In genomic region chr13:106630650-106631049, GRCh38 we compare ENCODE assay signal across 28 cellular contexts.
"Had no signal": no experiment of that assay in that cellular context is flagged by ENCODE, and none has a peak within 500 bp of the region (broad histone marks: within the 10 kb centered on the region; RNA-seq: fewer than 3 reads in every experiment).

No MANE protein-coding gene starts in this region.

- H3K4me3 Mint-ChIP-seq: activated CD4-positive, alpha-beta memory T cell treated with anti-CD3 and anti-CD28 coated beads, Interleukin-2, amount 10 ng/mL, durations not matched to agents 7 days and 5 days; activated CD4-positive, alpha-beta T cell treated with anti-CD3 and anti-CD28 coated beads for 36 hours; activated naive CD4-positive, alpha-beta T cell treated with anti-CD3 and anti-CD28 coated beads, Interleukin-2, amount 10 ng/mL, durations not matched to agents 7 days and 5 days; activated naive CD8-positive, alpha-beta T cell treated with anti-CD3 and anti-CD28 coated beads, Interleukin-2, amount 10 ng/mL, durations not matched to agents 7 days and 5 days; activated T-cell treated with anti-CD3 and anti-CD28 coated beads, Interleukin-2, amount 50 U/mL, for 72 hours; IgD-negative memory B cell; T-helper 17 cell had no signal

- H3K4me3 ChIP-seq: adrenal gland, MG63 had no signal

- H3K9me3 Mint-ChIP-seq: activated CD4-positive, alpha-beta memory T cell treated with anti-CD3 and anti-CD28 coated beads, Interleukin-2, amount 10 ng/mL, durations not matched to agents 7 days and 5 days; activated naive CD4-positive, alpha-beta T cell treated with anti-CD3 and anti-CD28 coated beads, Interleukin-2, amount 10 ng/mL, durations not matched to agents 7 days and 5 days; activated naive CD8-positive, alpha-beta T cell treated with anti-CD3 and anti-CD28 coated beads, Interleukin-2, amount 10 ng/mL, durations not matched to agents 7 days and 5 days; activated T-cell treated with anti-CD3 and anti-CD28 coated beads, Interleukin-2, amount 50 U/mL, for 72 hours; activated T-helper 2 cell treated with anti-CD3 and anti-CD28 coated beads, Interferon-gamma antibody, Interleukin-2, Interleukin-4, amounts not matched to agents 10 μg/mL and 5 μg/mL and 100 μg/mL, durations not matched to agents 14 hours and 24 hours and 36 hours; IgD-negative memory B cell had no signal

- H3K4me1 Mint-ChIP-seq: activated CD4-positive, alpha-beta memory T cell treated with anti-CD3 and anti-CD28 coated beads, Interleukin-2, amount 10 ng/mL, durations not matched to agents 7 days and 5 days; activated CD4-positive, alpha-beta T cell treated with anti-CD3 and anti-CD28 coated beads for 36 hours; activated naive CD4-positive, alpha-beta T cell treated with anti-CD3 and anti-CD28 coated beads, Interleukin-2, amount 10 ng/mL, durations not matched to agents 7 days and 5 days; activated naive CD8-positive, alpha-beta T cell treated with anti-CD3 and anti-CD28 coated beads, Interleukin-2, amount 10 ng/mL, durations not matched to agents 7 days and 5 days; IgD-negative memory B cell had no signal

- H3K4me2 ChIP-seq: KMS-11 had no signal

- ATAC-seq: activated CD4-positive, alpha-beta T cell treated with anti-CD3 and anti-CD28 coated beads for 36 hours; activated T-cell treated with anti-CD3 and anti-CD28 coated beads, Interleukin-2, amount 50 U/mL, for 72 hours; Panc1; Right ventricle myocardium inferior; T-helper 17 cell had no signal

- H3K36me3 ChIP-seq: adrenal gland, MG63 had no signal

- H3K4me1 ChIP-seq: adrenal gland had no signal

- H3K27ac Mint-ChIP-seq: activated CD4-positive, alpha-beta memory T cell treated with anti-CD3 and anti-CD28 coated beads, Interleukin-2, amount 10 ng/mL, durations not matched to agents 7 days and 5 days; activated CD4-positive, alpha-beta T cell treated with anti-CD3 and anti-CD28 coated beads for 36 hours; activated naive CD4-positive, alpha-beta T cell treated with anti-CD3 and anti-CD28 coated beads, Interleukin-2, amount 10 ng/mL, durations not matched to agents 7 days and 5 days; activated naive CD8-positive, alpha-beta T cell treated with anti-CD3 and anti-CD28 coated beads, Interleukin-2, amount 10 ng/mL, durations not matched to agents 7 days and 5 days; activated T-cell treated with anti-CD3 and anti-CD28 coated beads, Interleukin-2, amount 50 U/mL, for 72 hours; activated T-helper 2 cell treated with anti-CD3 and anti-CD28 coated beads, Interferon-gamma antibody, Interleukin-2, Interleukin-4, amounts not matched to agents 10 μg/mL and 5 μg/mL and 100 μg/mL, durations not matched to agents 14 hours and 24 hours and 36 hours; T-helper 17 cell had no signal

- H3K36me3 Mint-ChIP-seq: activated naive CD4-positive, alpha-beta T cell treated with anti-CD3 and anti-CD28 coated beads, Interleukin-2, amount 10 ng/mL, durations not matched to agents 7 days and 5 days; activated naive CD8-positive, alpha-beta T cell treated with anti-CD3 and anti-CD28 coated beads, Interleukin-2, amount 10 ng/mL, durations not matched to agents 7 days and 5 days; IgD-negative memory B cell had no signal

- DNase-seq: activated CD4-positive, alpha-beta memory T cell treated with anti-CD3 and anti-CD28 coated beads, Interleukin-2, amount 10 ng/mL, durations not matched to agents 7 days and 5 days; activated CD4-positive, alpha-beta T cell treated with anti-CD3 and anti-CD28 coated beads for 36 hours; activated CD4-positive, alpha-beta T cell treated with anti-CD3 and anti-CD28 coated beads, Interleukin-2, amount 50 U/mL, for 1 hour; activated CD8-positive, alpha-beta memory T cell treated with anti-CD3 and anti-CD28 coated beads, Interleukin-2, amount 50 U/mL, for 4 hours; activated gamma-delta T cell treated with Interleukin-2 at 50 U/mL for 16 hours; activated naive CD4-positive, alpha-beta T cell treated with anti-CD3 and anti-CD28 coated beads, Interleukin-2, amount 10 ng/mL, durations not matched to agents 7 days and 5 days; activated naive CD8-positive, alpha-beta T cell treated with anti-CD3 and anti-CD28 coated beads, Interleukin-2, amount 10 ng/mL, durations not matched to agents 7 days and 5 days; activated T-cell treated with anti-CD3 and anti-CD28 coated beads, Interleukin-2, amount 50 U/mL, for 72 hours; adrenal gland; anterior cingulate cortex; cerebellar nuclear complex; MG63; NCI-H1105 treated with DMSO at 0.1 percent for 48 hours; NCI-H146; NCI-H187 treated with DMSO at 0.1 percent for 48 hours; NCI-H345; NCI-H510A; NCI-H526 treated with DMSO at 0.1 percent for 48 hours; NCI-H82; RPMI8226; T-helper 17 cell; T-helper 9 cell had no signal

- H3K27ac ChIP-seq: adrenal gland, KMS-11, VCaP had no signal

- H3K9me3 ChIP-seq: adrenal gland, MG63 had no signal

- H3K9ac ChIP-seq: KMS-11 had no signal
